ENCODE assay signal across 14 cellular contexts in the genomic region with DNA sequence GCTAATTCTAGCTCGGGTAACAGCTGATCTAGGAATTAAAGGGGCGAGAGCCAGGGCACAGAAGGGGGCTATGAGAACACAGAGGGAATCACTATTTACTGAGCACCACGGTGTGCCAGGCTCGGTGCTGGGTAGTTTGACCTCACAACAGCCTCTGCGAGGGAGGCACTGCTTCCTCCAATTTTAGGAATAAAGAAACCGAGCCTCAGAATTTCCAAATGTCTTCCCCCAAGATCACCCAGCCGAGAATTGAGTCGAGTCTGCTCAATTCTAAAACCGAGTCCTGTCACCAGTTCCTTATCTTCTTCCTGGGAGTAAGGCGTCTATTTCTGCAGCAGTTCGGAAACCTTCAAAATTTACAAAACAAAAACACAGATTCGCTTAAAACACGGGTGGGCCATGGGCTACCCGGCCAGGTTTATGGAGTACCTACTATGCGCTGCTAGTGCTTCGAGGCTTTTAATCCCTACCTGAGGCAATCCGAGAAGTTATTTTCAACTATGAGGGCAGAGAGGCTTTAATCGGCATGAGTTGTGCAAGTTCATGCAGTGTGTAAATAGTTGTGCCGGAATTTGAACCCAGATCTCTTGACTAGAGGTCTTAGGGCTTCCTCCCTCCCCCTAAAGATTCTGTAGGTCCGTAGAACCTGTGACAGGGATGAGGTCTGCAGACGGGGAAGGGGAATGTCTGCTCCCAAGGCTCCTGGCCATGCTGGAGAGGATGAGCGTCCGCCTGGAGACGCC. TPM values are rescaled to one million over a fixed set of nuclear protein-coding genes. Genes with fewer than 3 reads are reported as not detected.
A peak's percentile ranks its signal among the peaks of the same experiment; 100 is the strongest.
DNase-seq lines count a peak whose midpoint lies in the region; ATAC-seq, FAIRE-seq and TF ChIP-seq lines count a peak whose summit lies in the region.
"Had no signal": no experiment of that assay in that cellular context is flagged by ENCODE, and none has a peak within 500 bp of the region (broad histone marks: within the 10 kb centered on the region; RNA-seq: fewer than 3 reads in every experiment).

No MANE protein-coding gene starts in this region.

- TF ChIP-seq CTCF in GM23338 (conservative IDR thresholded peaks at IDR 0.05; ENCODE audit: low read depth in 2 of 2) (no peak), astrocyte (IDR thresholded peaks at IDR 0.05; ENCODE audit: insufficient read depth, low read depth, low read length) (no peak), neural crest cell (conservative IDR thresholded peaks at IDR 0.05) (no peak)

- H3K36me3 ChIP-seq in GM23338 (ENCODE audit: insufficient read depth) (no peaks in the 10 kb centered on the region), astrocyte (ENCODE audit: insufficient read depth, low read length) (no peaks in the 10 kb centered on the region)
- H3K36me3 ChIP-seq: transverse colon had no signal

- peak overlapping the region; percentile 67 for H3K27ac Mint-ChIP-seq in activated CD8-positive, alpha-beta memory T cell treated with anti-CD3 and anti-CD28 coated beads, Interleukin-2, amount 10 ng/mL, durations not matched to agents 7 days and 5 days
- H3K27ac Mint-ChIP-seq in GM23338 (no peak overlapping the region), astrocyte (ENCODE audit: unreplicated experiment) (peak overlapping the region; percentile 81), neural crest cell (ENCODE audit: unreplicated experiment) (no peak overlapping the region)

- no peaks in the 10 kb centered on the region for H3K9me3 ChIP-seq in astrocyte (ENCODE audit: insufficient read depth, low read depth, low read length)
- H3K9me3 ChIP-seq: psoas muscle, transverse colon had no signal

- no peak overlapping the region for H3K9ac ChIP-seq in astrocyte (ENCODE audit: low read length)

- no peak for DNase-seq in activated CD8-positive, alpha-beta memory T cell treated with anti-CD3 and anti-CD28 coated beads, Interleukin-2, amount 10 ng/mL, durations not matched to agents 7 days and 5 days
- DNase-seq in activated CD8-positive, alpha-beta memory T cell treated with anti-CD3 and anti-CD28 coated beads, Interleukin-2, amount 50 U/mL, for 48 hours: no peak
- no peak for DNase-seq in GM23338 (ENCODE audit: low spot score)
- DNase-seq in astrocyte (ENCODE audit: low read depth): no peak
- DNase-seq in neural crest cell (ENCODE audit: low read depth, low spot score): no peak
- DNase-seq in GDM1 (lab: John Stamatoyannopoulos, UW): no peak
- DNase-seq in GOT3 (lab: John Stamatoyannopoulos, UW): no peak
- DNase-seq: midbrain, NCI-H187, psoas muscle, transverse colon had no signal

- peaks cover 97% of the 10 kb centered on the region for H3K27me3 ChIP-seq in GM23338 (ENCODE audit: insufficient read depth)
- H3K27me3 ChIP-seq in astrocyte (ENCODE audit: insufficient read depth, low read length): peaks cover 96% of the 10 kb centered on the region

- peaks cover 52% of the 10 kb centered on the region for H3F3A ChIP-seq in GM23338 (replicated peaks; ENCODE audit: low read depth)

- peaks cover 5% of the 10 kb centered on the region for H3K36me3 Mint-ChIP-seq in activated CD8-positive, alpha-beta memory T cell treated with anti-CD3 and anti-CD28 coated beads, Interleukin-2, amount 10 ng/mL, durations not matched to agents 7 days and 5 days
- H3K36me3 Mint-ChIP-seq in GM23338 (ENCODE audit: low read depth) (peaks cover 15% of the 10 kb centered on the region; the same call in 2 of the 3 replicates), astrocyte (ENCODE audit: low read depth, unreplicated experiment) (peaks cover 4% of the 10 kb centered on the region), neural crest cell (ENCODE audit: low read depth) (no peaks in the 10 kb centered on the region)

- peak overlapping the region; percentile 60 for H3K4me3 ChIP-seq in GM23338
- no peak overlapping the region for H3K4me3 ChIP-seq in astrocyte (ENCODE audit: insufficient read depth, low read depth, low read length)

- peaks cover 79% of the 10 kb centered on the region for H3K27me3 Mint-ChIP-seq in activated CD8-positive, alpha-beta memory T cell treated with anti-CD3 and anti-CD28 coated beads, Interleukin-2, amount 10 ng/mL, durations not matched to agents 7 days and 5 days
- peaks cover 87% of the 10 kb centered on the region for H3K27me3 Mint-ChIP-seq in GM23338 (ENCODE audit: insufficient read depth, low read depth, poor library complexity)
- H3K27me3 Mint-ChIP-seq in astrocyte (ENCODE audit: low read depth, unreplicated experiment): peaks cover 73% of the 10 kb centered on the region
- peaks cover 96% of the 10 kb centered on the region for H3K27me3 Mint-ChIP-seq in neural crest cell (ENCODE audit: low read depth)

- H3K9me2 ChIP-seq in GM23338 (ENCODE audit: insufficient read depth): no peaks in the 10 kb centered on the region

- peaks cover 44% of the 10 kb centered on the region for H3K4me1 Mint-ChIP-seq in activated CD8-positive, alpha-beta memory T cell treated with anti-CD3 and anti-CD28 coated beads, Interleukin-2, amount 10 ng/mL, durations not matched to agents 7 days and 5 days
- H3K4me1 Mint-ChIP-seq in GM23338 (peaks cover 61% of the 10 kb centered on the region), astrocyte (ENCODE audit: low read depth, unreplicated experiment) (no peaks in the 10 kb centered on the region), neural crest cell (peaks cover 24% of the 10 kb centered on the region)

- H3K4me1 ChIP-seq in GM23338 (ENCODE audit: insufficient read depth): peaks cover 72% of the 10 kb centered on the region
- H3K4me1 ChIP-seq in astrocyte (ENCODE audit: insufficient read depth, low read length): peaks cover 5% of the 10 kb centered on the region

- H3K79me2 ChIP-seq in GM23338 (replicated peaks; ENCODE audit: insufficient read depth) (no peaks in the 10 kb centered on the region), astrocyte (ENCODE audit: insufficient read depth, low read length) (no peaks in the 10 kb centered on the region)

- no peaks in the 10 kb centered on the region for H3K9me3 Mint-ChIP-seq in activated CD8-positive, alpha-beta memory T cell treated with anti-CD3 and anti-CD28 coated beads, Interleukin-2, amount 10 ng/mL, durations not matched to agents 7 days and 5 days (ENCODE audit: low read depth)
- peaks cover 5% of the 10 kb centered on the region; the same call in 2 of the 3 replicates for H3K9me3 Mint-ChIP-seq in GM23338
- H3K9me3 Mint-ChIP-seq in astrocyte (ENCODE audit: unreplicated experiment): peaks cover 21% of the 10 kb centered on the region
- no peaks in the 10 kb centered on the region for H3K9me3 Mint-ChIP-seq in neural crest cell

- no peak for FAIRE-seq in astrocyte (lab: Jason Lieb, UNC)

- H3K4me2 ChIP-seq in GM23338: peak overlapping the region; percentile 83
- H3K4me2 ChIP-seq in astrocyte (ENCODE audit: low read length): no peak overlapping the region

- ATAC-seq in activated CD8-positive, alpha-beta memory T cell treated with anti-CD3 and anti-CD28 coated beads, Interleukin-2, amount 10 ng/mL, durations not matched to agents 7 days and 5 days: no peak
- ATAC-seq in GM23338 (no peak), HG02884 (IDR thresholded peaks at IDR 0.05; ENCODE audit: unreplicated experiment) (no peak)

- no peak overlapping the region for H3K4me3 Mint-ChIP-seq in activated CD8-positive, alpha-beta memory T cell treated with anti-CD3 and anti-CD28 coated beads, Interleukin-2, amount 10 ng/mL, durations not matched to agents 7 days and 5 days
- H3K4me3 Mint-ChIP-seq in GM23338: peak overlapping the region; percentile 56
- no peak overlapping the region for H3K4me3 Mint-ChIP-seq in astrocyte (ENCODE audit: unreplicated experiment)
- peak overlapping the region; percentile 65 for H3K4me3 Mint-ChIP-seq in neural crest cell

- H2AFZ ChIP-seq in GM23338: peak overlapping the region; percentile 90; the same call in 1 of the 2 replicates
- H2AFZ ChIP-seq in astrocyte (ENCODE audit: low read depth, low read length): no peak overlapping the region

- H4K20me1 ChIP-seq in GM23338 (replicated peaks; ENCODE audit: insufficient read depth) (peaks cover 8% of the 10 kb centered on the region; the same call in 1 of the 2 replicates), astrocyte (ENCODE audit: insufficient read depth, low read length) (peaks cover 16% of the 10 kb centered on the region)

- CTCF ChIA-PET in activated CD8-positive, alpha-beta memory T cell treated with anti-CD3 and anti-CD28 coated beads, Interleukin-2, amount 10 ng/mL, durations not matched to agents 7 days and 5 days (lab: Charles Lee): interaction anchor here (1.2 to 3.7 kb wide), 2 partner anchors 13 to 14 kb away, joined by 5 to 20 read pairs; no protein-coding TSS in a partner anchor

- H3K27ac ChIP-seq in GM23338 (ENCODE audit: low read depth): no peak overlapping the region
- H3K27ac ChIP-seq in astrocyte (ENCODE audit: low read depth, low read length): no peak overlapping the region
- H3K27ac ChIP-seq: psoas muscle, RWPE1, transverse colon had no signal

TF ChIP-seq in GM23338, 12 proteins besides CTCF, POLR2A, EP300 and RAD21 (continues in another document):
- TF ChIP-seq, protein P1, sequence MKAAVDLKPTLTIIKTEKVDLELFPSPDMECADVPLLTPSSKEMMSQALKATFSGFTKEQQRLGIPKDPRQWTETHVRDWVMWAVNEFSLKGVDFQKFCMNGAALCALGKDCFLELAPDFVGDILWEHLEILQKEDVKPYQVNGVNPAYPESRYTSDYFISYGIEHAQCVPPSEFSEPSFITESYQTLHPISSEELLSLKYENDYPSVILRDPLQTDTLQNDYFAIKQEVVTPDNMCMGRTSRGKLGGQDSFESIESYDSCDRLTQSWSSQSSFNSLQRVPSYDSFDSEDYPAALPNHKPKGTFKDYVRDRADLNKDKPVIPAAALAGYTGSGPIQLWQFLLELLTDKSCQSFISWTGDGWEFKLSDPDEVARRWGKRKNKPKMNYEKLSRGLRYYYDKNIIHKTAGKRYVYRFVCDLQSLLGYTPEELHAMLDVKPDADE (IDR thresholded peaks at IDR 0.05): no peak
- no peak for TF ChIP-seq NANOG (IDR thresholded peaks at IDR 0.05; ENCODE audit: borderline replicate concordance)

RNA-seq across cellular contexts. Expression of a gene that starts 0.9 kb away (rescaled TPM):
- total RNA-seq in activated CD8-positive, alpha-beta memory T cell treated with anti-CD3 and anti-CD28 coated beads, Interleukin-2, amount 10 ng/mL, durations not matched to agents 7 days and 5 days: not detected
- total RNA-seq in GM23338 (2014; rRNA removed; shearing (Covaris generic)): 0.97 and 2.6 TPM in 2 replicates
- polyA plus RNA-seq in GM23338 (2016; fragmentation: Nextera tagmentation; extraction: Ambion mirVana): 3.1 and 3.4 TPM in 2 replicates
- total RNA-seq in astrocyte (not detected in 2 replicates), neural crest cell (not detected in 2 replicates)
- total RNA-seq: dermis microvascular lymphatic vessel endothelial cell, psoas muscle had no signal
- polyA plus RNA-seq: psoas muscle had no signal

RNA-seq across cellular contexts. Expression of a gene that starts 7.1 kb away (rescaled TPM):
- 100 to 1,000 TPM; 282 to 319 TPM for total RNA-seq in activated CD8-positive, alpha-beta memory T cell treated with anti-CD3 and anti-CD28 coated beads, Interleukin-2, amount 10 ng/mL, durations not matched to agents 7 days and 5 days
- total RNA-seq in GM23338 (2014; rRNA removed; shearing (Covaris generic)): 272 and 361 TPM in 2 replicates
- 197 and 243 TPM in 2 replicates for polyA plus RNA-seq in GM23338 (2016; fragmentation: Nextera tagmentation; extraction: Ambion mirVana)
- total RNA-seq in astrocyte (79.7 and 81.7 TPM in 2 replicates), neural crest cell (171 and 182 TPM in 2 replicates)

RNA-seq across cellular contexts. Expression of a gene that starts 11.3 kb away (rescaled TPM):
- total RNA-seq in activated CD8-positive, alpha-beta memory T cell treated with anti-CD3 and anti-CD28 coated beads, Interleukin-2, amount 10 ng/mL, durations not matched to agents 7 days and 5 days: not detected
- total RNA-seq in GM23338 (2014; rRNA removed; shearing (Covaris generic)): 0.23 and 0.35 TPM in 2 replicates
- not detected in 2 replicates for polyA plus RNA-seq in GM23338 (2016; fragmentation: Nextera tagmentation; extraction: Ambion mirVana)
- total RNA-seq in astrocyte (not detected in 2 replicates), neural crest cell (not detected in 2 replicates)
- total RNA-seq: dermis microvascular lymphatic vessel endothelial cell, psoas muscle had no signal
- polyA plus RNA-seq: psoas muscle had no signal

Comparison
In these comparisons a context has a peak if more than half of its experiments do, and no peak if none do; other contexts are left out.
1. H3K27ac Mint-ChIP-seq: peak in activated CD8-positive, alpha-beta memory T cell treated with anti-CD3 and anti-CD28 coated beads, Interleukin-2, amount 10 ng/mL, durations not matched to agents 7 days and 5 days (single experiment) and astrocyte (single experiment); none in GM23338 (single experiment) and neural crest cell (single experiment).
2. H3K4me3 Mint-ChIP-seq: peak in GM23338 (single experiment) and neural crest cell (single experiment); none in activated CD8-positive, alpha-beta memory T cell treated with anti-CD3 and anti-CD28 coated beads, Interleukin-2, amount 10 ng/mL, durations not matched to agents 7 days and 5 days (single experiment) and astrocyte (single experiment).